Comparison of ENCODE assay signal across 8 cellular contexts in genomic region chr2:73214120-73215035, GRCh38. TPM values are rescaled to one million over a fixed set of nuclear protein-coding genes. Genes with fewer than 3 reads are reported as not detected.
DNase-seq lines count a peak whose midpoint lies in the region; ATAC-seq lines count a peak whose summit lies in the region.

TSS of gene SMYD5 (plus strand) at chr2:73214245. CDS start at chr2:73214267, 22 bp downstream.

- H3K27ac ChIP-seq in cingulate gyrus (ENCODE audit: low read depth, low read length) = peak within 1 kb of the TSS; percentile 39

- H3K4me3 Mint-ChIP-seq in activated CD4-positive, alpha-beta T cell treated with anti-CD3 and anti-CD28 coated beads for 36 hours = peak within 1 kb of the TSS; percentile 98

- DNase-seq in AG20443 (ENCODE audit: low spot score) = peak; percentile 94
- DNase-seq in NCI-H524 (lab: John Stamatoyannopoulos, UW) = peak; percentile 66 to 79
- peak; percentile 96 for DNase-seq in activated CD4-positive, alpha-beta T cell treated with anti-CD3 and anti-CD28 coated beads for 36 hours
- peak; percentile 88 for DNase-seq in left lobe of liver (ENCODE audit: low spot score)
- DNase-seq in stimulated activated CD4-positive, alpha-beta T cell treated with anti-CD3 and anti-CD28 coated beads, Interleukin-2, amount 100 ng/mL, for 4 hours (ENCODE audit: low read depth) = peak; percentile 90

- intact Hi-C loops in activated CD4-positive, alpha-beta T cell treated with anti-CD3 and anti-CD28 coated beads for 36 hours (cut with DNase I, micrococcal nuclease) = loop anchor here (1.0 to 10.0 kb wide), 10 partner anchors 19 to 1620 kb away; partner anchors contain the start of genes ALMS1 (in 2 of the 2), CCT7 (in 1 of the 2), EGR4 (in 1 of the 2) and FBXO41 (in 1 of the 2)

- H3K27me3 Mint-ChIP-seq in activated CD4-positive, alpha-beta T cell treated with anti-CD3 and anti-CD28 coated beads for 36 hours = no peaks in the 10 kb centered on the region

- H3K4me1 Mint-ChIP-seq in activated CD4-positive, alpha-beta T cell treated with anti-CD3 and anti-CD28 coated beads for 36 hours = peaks cover 33% of the 10 kb centered on the region

- peak; percentile 93 for ATAC-seq in GM19025 (IDR thresholded peaks at IDR 0.05; ENCODE audit: low read depth, unreplicated experiment)
- peak; percentile 91 for ATAC-seq in HG03280 (IDR thresholded peaks at IDR 0.05; ENCODE audit: unreplicated experiment)
- peak; percentile 92 for ATAC-seq in activated CD4-positive, alpha-beta T cell treated with anti-CD3 and anti-CD28 coated beads for 36 hours
- peak; percentile 94 for ATAC-seq in left lobe of liver

- POLR2A ChIA-PET in activated CD4-positive, alpha-beta T cell treated with anti-CD3 and anti-CD28 coated beads for 36 hours (lab: Charles Lee) = interaction anchor here (0.7 to 0.9 kb wide), 3 partner anchors 14 to 35 kb away, joined by 3 to 5 read pairs (median 3); partner anchors contain the start of gene PRADC1

- H3K9me3 Mint-ChIP-seq in activated CD4-positive, alpha-beta T cell treated with anti-CD3 and anti-CD28 coated beads for 36 hours (ENCODE audit: low read depth) = no peaks in the 10 kb centered on the region

- peaks cover 2% of the 10 kb centered on the region for H3K36me3 Mint-ChIP-seq in activated CD4-positive, alpha-beta T cell treated with anti-CD3 and anti-CD28 coated beads for 36 hours (ENCODE audit: low read depth)

- CTCF ChIA-PET in activated CD4-positive, alpha-beta T cell treated with anti-CD3 and anti-CD28 coated beads for 36 hours (lab: Charles Lee) = interaction anchor here (0.6 to 3.2 kb wide), 10 partner anchors 14 to 143 kb away, joined by 3 to 37 read pairs (median 3); partner anchors contain the start of genes CCT7, PRADC1 and SFXN5

- peak within 1 kb of the TSS; percentile 99 for H3K27ac Mint-ChIP-seq in activated CD4-positive, alpha-beta T cell treated with anti-CD3 and anti-CD28 coated beads for 36 hours

RNA-seq across cellular contexts. Expression of gene SMYD5, which starts in this region (rescaled TPM):
- total RNA-seq in activated CD4-positive, alpha-beta T cell treated with anti-CD3 and anti-CD28 coated beads for 36 hours = 10 to 100 TPM; 47.0 to 50.5 TPM
- 6.0 TPM for total RNA-seq in left lobe of liver

Comparison
In these comparisons a context has a peak if more than half of its experiments do, and no peak if none do; other contexts are left out.
1. Peak in every context shown above with its lines: DNase-seq, ATAC-seq and H3K27ac ChIP-seq.